ENCODE assay signal across 8 cellular contexts in genomic region chr2:174577967-174578589, GRCh38. TPM values are rescaled to one million over a fixed set of nuclear protein-coding genes. Genes with fewer than 3 reads are reported as not detected.
DNase-seq lines count a peak whose midpoint lies in the region; ATAC-seq and TF ChIP-seq lines count a peak whose summit lies in the region.

No MANE protein-coding gene starts in this region.

- POLR2A ChIA-PET in activated CD8-positive, alpha-beta T cell treated with anti-CD3 and anti-CD28 coated beads for 36 hours (lab: Charles Lee), result interaction anchor here (0.6 to 12.4 kb wide), 7 partner anchors 10 to 110 kb away, joined by 3 to 139 read pairs (median 4); partner anchors contain the start of gene WIPF1

- H3K4me2 ChIP-seq in MM.1S (ENCODE audit: low read depth, low read length), result no peak overlapping the region

- no peak overlapping the region for H3K27ac ChIP-seq in MM.1S (ENCODE audit: low read length)
- no peak overlapping the region for H3K27ac ChIP-seq in foreskin keratinocyte

- no peak overlapping the region for H3K4me3 Mint-ChIP-seq in activated CD8-positive, alpha-beta T cell treated with anti-CD3 and anti-CD28 coated beads for 36 hours

- H3K9me2 ChIP-seq in MM.1S (replicated peaks; ENCODE audit: insufficient read depth, low read length), result no peaks in the 10 kb centered on the region

- DNase-seq in AG20443 (ENCODE audit: low spot score) (peak; percentile 55), MM.1S (peak; percentile 61), foreskin keratinocyte (peak in 1 of 2 donors; percentile 36), omental fat pad (ENCODE audit: low spot score) (no peak)
- peak; percentile 71 for DNase-seq in activated CD8-positive, alpha-beta T cell treated with anti-CD3 and anti-CD28 coated beads for 36 hours
- DNase-seq in stimulated activated CD8-positive, alpha-beta memory T cell treated with anti-CD3 and anti-CD28 coated beads, Interleukin-15, amount 100 ng/mL, for 1 hour (ENCODE audit: low read depth), result peak; percentile 22

- H3K36me3 ChIP-seq in MM.1S (replicated peaks; ENCODE audit: insufficient read depth, low read length), result peaks cover 27% of the 10 kb centered on the region

- no peak overlapping the region for H2AFZ ChIP-seq in MM.1S (ENCODE audit: low read length)

- TF ChIP-seq CTCF in MM.1S (IDR thresholded peaks at IDR 0.05; ENCODE audit: low read length), result peak; percentile 66
- TF ChIP-seq CTCF in activated CD8-positive, alpha-beta T cell treated with anti-CD3 and anti-CD28 coated beads for 36 hours (IDR thresholded peaks at IDR 0.05), result peak; percentile 63
- TF ChIP-seq CTCF in foreskin keratinocyte (conservative IDR thresholded peaks at IDR 0.05), result peak; percentile 67
- no peak for TF ChIP-seq CTCF in omental fat pad (IDR thresholded peaks at IDR 0.05)

- peak; percentile 48 for ATAC-seq in GM18520 (IDR thresholded peaks at IDR 0.05; ENCODE audit: unreplicated experiment)
- ATAC-seq in activated CD8-positive, alpha-beta T cell treated with anti-CD3 and anti-CD28 coated beads for 36 hours, result peak; percentile 71
- ATAC-seq in foreskin keratinocyte, result peak; percentile 55
- ATAC-seq in GM18870 (IDR thresholded peaks at IDR 0.05; ENCODE audit: unreplicated experiment), result no peak
- ATAC-seq in omental fat pad (ENCODE audit: low FRiP score), result no peak

- no peaks in the 10 kb centered on the region for H3K27me3 Mint-ChIP-seq in activated CD8-positive, alpha-beta T cell treated with anti-CD3 and anti-CD28 coated beads for 36 hours

- H3K4me3 ChIP-seq in MM.1S (ENCODE audit: low read length), result no peak overlapping the region

- no peaks in the 10 kb centered on the region for H3K9me3 Mint-ChIP-seq in activated CD8-positive, alpha-beta T cell treated with anti-CD3 and anti-CD28 coated beads for 36 hours

- H3K9ac ChIP-seq in MM.1S (ENCODE audit: low read length), result no peak overlapping the region

- H3K36me3 Mint-ChIP-seq in activated CD8-positive, alpha-beta T cell treated with anti-CD3 and anti-CD28 coated beads for 36 hours (ENCODE audit: low read depth), result peaks cover 80% of the 10 kb centered on the region

- no peaks in the 10 kb centered on the region for H3K4me1 ChIP-seq in MM.1S (ENCODE audit: low read length)
- H3K4me1 ChIP-seq in foreskin keratinocyte, result no peaks in the 10 kb centered on the region

- CTCF ChIA-PET in activated CD8-positive, alpha-beta T cell treated with anti-CD3 and anti-CD28 coated beads for 36 hours (lab: Charles Lee), result interaction anchor here (0.7 to 8.9 kb wide), 29 partner anchors 9 to 482 kb away, joined by 3 to 143 read pairs (median 5); partner anchors contain the start of gene WIPF1

- intact Hi-C loops in activated CD8-positive, alpha-beta T cell treated with anti-CD3 and anti-CD28 coated beads for 36 hours (cut with micrococcal nuclease), result loop anchor here (2.0 kb wide), 1 partner anchor 111 kb away; no protein-coding TSS in a partner anchor

- H4K20me1 ChIP-seq in MM.1S (ENCODE audit: insufficient read depth, low read length), result 0 out of 2 replicates have a peak, but pooled peaks cover 6% of the 10 kb centered on the region

- H3K9me3 ChIP-seq in MM.1S (replicated peaks; ENCODE audit: insufficient read depth, low read length), result no peaks in the 10 kb centered on the region

- H3K27me3 ChIP-seq in MM.1S (replicated peaks; ENCODE audit: insufficient read depth, low read length) (no peaks in the 10 kb centered on the region), foreskin keratinocyte (no peaks in the 10 kb centered on the region)

- H3K79me2 ChIP-seq in MM.1S (ENCODE audit: low read length), result peaks cover 96% of the 10 kb centered on the region

- H3K27ac Mint-ChIP-seq in activated CD8-positive, alpha-beta T cell treated with anti-CD3 and anti-CD28 coated beads for 36 hours, result peak overlapping the region; percentile 49

- peaks cover 75% of the 10 kb centered on the region for H3K4me1 Mint-ChIP-seq in activated CD8-positive, alpha-beta T cell treated with anti-CD3 and anti-CD28 coated beads for 36 hours (ENCODE audit: low read depth)

- H3F3A ChIP-seq in MM.1S (ENCODE audit: insufficient read depth, low read length), result no peaks in the 10 kb centered on the region; the same call in 1 of the 2 replicates

RNA-seq across cellular contexts. Expression of gene WIPF1, which starts 19.5 kb away (rescaled TPM):
- 100 to 1,000 TPM; 361 to 365 TPM for total RNA-seq in activated CD8-positive, alpha-beta T cell treated with anti-CD3 and anti-CD28 coated beads for 36 hours
- total RNA-seq in foreskin keratinocyte (5.2 and 5.8 TPM in 2 replicates), omental fat pad (10 to 100 TPM; 20.9 to 60.1 (median 43.3) TPM)
- 3.5 and 4.2 TPM in 2 replicates for polyA plus RNA-seq in foreskin keratinocyte

Comparison
In these comparisons a context has a peak if more than half of its experiments do, and no peak if none do; other contexts are left out.
1. ATAC-seq: peak in GM18520 (single experiment), activated CD8-positive, alpha-beta T cell treated with anti-CD3 and anti-CD28 coated beads for 36 hours (single experiment) and foreskin keratinocyte (single experiment); none in GM18870 (single experiment) and omental fat pad (single experiment).
2. CTCF ChIP-seq: peak in MM.1S (single experiment), activated CD8-positive, alpha-beta T cell treated with anti-CD3 and anti-CD28 coated beads for 36 hours (single experiment) and foreskin keratinocyte (single experiment); none in omental fat pad (0 of 3).
3. RNA of gene WIPF1, which starts 19.5 kb away (total RNA-seq): 361 to 365 TPM in activated CD8-positive, alpha-beta T cell treated with anti-CD3 and anti-CD28 coated beads for 36 hours; 20.9 to 60.1 TPM in omental fat pad and 5.2 to 5.8 TPM in foreskin keratinocyte; every median in the first group is over 4 times any median in the second.